10 cellular contexts compared by ENCODE assay signal in the genomic region with DNA sequence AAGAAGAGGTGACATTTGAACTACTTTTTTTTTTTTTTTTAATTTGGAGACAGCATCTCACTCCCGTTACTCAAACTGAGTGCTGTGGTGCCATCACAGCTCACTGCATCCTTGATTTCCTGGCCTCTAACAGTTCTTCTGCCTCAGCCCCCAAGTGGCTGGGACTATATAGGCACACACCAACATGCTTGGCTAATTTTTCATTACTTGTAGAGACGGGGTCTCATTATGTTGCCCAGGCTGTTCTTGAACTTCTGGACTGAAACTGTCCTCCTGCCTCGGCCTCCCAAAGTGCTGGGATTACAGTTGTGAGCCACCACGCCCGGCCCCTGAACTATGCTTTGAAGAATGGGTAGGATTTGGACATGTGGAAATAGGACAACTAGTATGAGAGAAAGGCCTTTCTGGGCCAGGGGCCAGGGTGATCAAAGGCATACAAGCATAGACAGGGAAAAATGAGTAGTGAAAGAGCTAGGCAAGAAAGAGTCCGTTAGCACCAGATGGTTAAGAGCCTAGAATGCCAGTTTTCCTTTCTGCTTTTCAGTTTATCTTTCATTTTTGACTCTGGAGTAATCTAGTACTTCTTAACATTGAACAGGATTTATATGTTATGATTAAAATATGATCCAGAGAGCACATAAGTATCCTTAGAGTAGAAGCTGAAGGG. TPM values are rescaled to one million over a fixed set of nuclear protein-coding genes. Genes with fewer than 3 reads are reported as not detected.
A peak's percentile ranks its signal among the peaks of the same experiment; 100 is the strongest.
DNase-seq lines count a peak whose midpoint lies in the region; ATAC-seq and TF ChIP-seq lines count a peak whose summit lies in the region.
"Had no signal": no experiment of that assay in that cellular context is flagged by ENCODE, and none has a peak within 500 bp of the region (broad histone marks: within the 10 kb centered on the region; RNA-seq: fewer than 3 reads in every experiment).

No MANE protein-coding gene starts in this region.

- H2AFZ ChIP-seq in KMS-11 (ENCODE audit: low read depth), result no peak overlapping the region

- peak; percentile 50 for DNase-seq in GM06990 (ENCODE audit: extremely low read depth, insufficient read length)
- no peak for DNase-seq in esophagus muscularis mucosa (ENCODE audit: extremely low spot score)
- peak; percentile 28 to 58 (median 38) for DNase-seq in ovary
- no peak for DNase-seq in activated gamma-delta T cell treated with Interleukin-2 at 50 U/mL for 16 hours
- no peak for DNase-seq in NOMO-1 treated with DMSO at 0.1 percent for 48 hours (lab: John Stamatoyannopoulos, UW; ENCODE audit: unreplicated experiment)
- DNase-seq: transverse colon had no signal

- H3K9ac ChIP-seq in KMS-11, result no peak overlapping the region

- TF ChIP-seq EP300 in esophagus muscularis mucosa (IDR thresholded peaks at IDR 0.05) (no peak), ovary (IDR thresholded peaks at IDR 0.05) (no peak)

- no peaks in the 10 kb centered on the region for H3K27me3 ChIP-seq in GM06990 (replicated peaks; ENCODE audit: control insufficient read depth, insufficient read depth, low read length)
- no peaks in the 10 kb centered on the region for H3K27me3 ChIP-seq in KMS-11 (ENCODE audit: insufficient read depth, low read depth)
- no peaks in the 10 kb centered on the region for H3K27me3 ChIP-seq in esophagus muscularis mucosa
- no peaks in the 10 kb centered on the region for H3K27me3 ChIP-seq in ovary
- H3K27me3 ChIP-seq: transverse colon had no signal

- TF ChIP-seq POLR2A in esophagus muscularis mucosa (IDR thresholded peaks at IDR 0.05; ENCODE audit: low read depth) (no peak), ovary (IDR thresholded peaks at IDR 0.05) (no peak)

- intact Hi-C loops in esophagus muscularis mucosa (cut with DNase I), result loop anchor here (5.0 kb wide), 1 partner anchor 53 kb away; no protein-coding TSS in a partner anchor
- intact Hi-C loops in ovary (cut with DNase I), result no loop called here

- ATAC-seq in HG02588 (IDR thresholded peaks at IDR 0.05; ENCODE audit: unreplicated experiment) (no peak), GM18517 (IDR thresholded peaks at IDR 0.05; ENCODE audit: unreplicated experiment) (no peak)

- H3K79me2 ChIP-seq in KMS-11 (ENCODE audit: insufficient read depth, low read depth), result peaks cover 86% of the 10 kb centered on the region

- TF ChIP-seq CTCF in GM06990 (IDR thresholded peaks at IDR 0.05; ENCODE audit: insufficient read depth, low read length, poor library complexity, severe bottlenecking) (peak; percentile 35), KMS-11 (conservative IDR thresholded peaks at IDR 0.05; ENCODE audit: low read depth, low read length) (no peak), esophagus muscularis mucosa (IDR thresholded peaks at IDR 0.05) (no peak), ovary (IDR thresholded peaks at IDR 0.05) (no peak)

- H3K4me1 ChIP-seq in KMS-11 (ENCODE audit: low read depth, poor library complexity, severe bottlenecking), result peaks cover 85% of the 10 kb centered on the region
- H3K4me1 ChIP-seq in esophagus muscularis mucosa, result peaks cover 9 to 54% (median 35%) of the 10 kb centered on the region in 4 donors
- peaks cover 4% of the 10 kb centered on the region for H3K4me1 ChIP-seq in ovary (ENCODE audit: insufficient read depth)

- H3K9me3 ChIP-seq in esophagus muscularis mucosa, result no peaks in the 10 kb centered on the region
- no peaks in the 10 kb centered on the region for H3K9me3 ChIP-seq in ovary
- H3K9me3 ChIP-seq: HAP-1, transverse colon had no signal

- H3K4me2 ChIP-seq in KMS-11, result peak overlapping the region; percentile 14

- H3K27ac ChIP-seq in KMS-11, result peak overlapping the region; percentile 33
- H3K27ac ChIP-seq in esophagus muscularis mucosa (replicated peaks in 1 of 4), result peak overlapping the region; percentile 13 to 46 (median 30)
- H3K27ac ChIP-seq in ovary, result peak overlapping the region in 1 of 2 donors; percentile 32

- peak overlapping the region; percentile 48 for H3K4me3 ChIP-seq in GM06990 (replicated peaks; ENCODE audit: low read depth, low read length)
- no peak overlapping the region for H3K4me3 ChIP-seq in KMS-11 (IDR thresholded peaks at IDR 0.05; ENCODE audit: insufficient read depth, low read depth, low read length)
- H3K4me3 ChIP-seq in esophagus muscularis mucosa, result no peak overlapping the region
- no peak overlapping the region for H3K4me3 ChIP-seq in ovary
- H3K4me3 ChIP-seq: HAP-1, transverse colon had no signal

- 66% methylated on average over 6 of the region's 6 CpGs for WGBS in esophagus muscularis mucosa
- WGBS in ovary, 3 donors, result 76 to 79% (median 77%) methylated on average over 6 of the region's 6 CpGs

- no peaks in the 10 kb centered on the region for H4K20me1 ChIP-seq in KMS-11 (ENCODE audit: insufficient read depth)

- H3K36me3 ChIP-seq in GM06990 (ENCODE audit: control insufficient read depth, insufficient read depth, low read length), result no peaks in the 10 kb centered on the region
- no peaks in the 10 kb centered on the region for H3K36me3 ChIP-seq in KMS-11 (ENCODE audit: insufficient read depth)
- no peaks in the 10 kb centered on the region for H3K36me3 ChIP-seq in esophagus muscularis mucosa
- no peaks in the 10 kb centered on the region for H3K36me3 ChIP-seq in ovary
- H3K36me3 ChIP-seq: HAP-1, transverse colon had no signal

RNA-seq across cellular contexts. Expression of a gene that starts 6.3 kb away (rescaled TPM):
- 100 to 1,000 TPM in 1 of 4 donors, 10 to 100 TPM in 3; 39.3 to 101 (median 63.7) TPM for total RNA-seq in esophagus muscularis mucosa
- 10 to 100 TPM; 40.0 to 56.5 (median 44.2) TPM for total RNA-seq in ovary
- polyA plus RNA-seq in ovary, result 10 to 100 TPM; 17.1 to 29.8 TPM

Comparison
In these comparisons a context has a peak if more than half of its experiments do, and no peak if none do; other contexts are left out.
1. DNase-seq: peak in GM06990 (single experiment) and ovary (5 of 5); none in esophagus muscularis mucosa (single experiment), activated gamma-delta T cell treated with Interleukin-2 at 50 U/mL for 16 hours (single experiment) and NOMO-1 treated with DMSO at 0.1 percent for 48 hours (single experiment).